ENCODE assay signal across 1 cellular context in genomic region chr17:79036181-79036580, GRCh38.
TF ChIP-seq lines count a peak whose summit lies in the region.

No MANE protein-coding gene starts in this region.

TF ChIP-seq in A549, 52 proteins besides CTCF, POLR2A, EP300 and RAD21 (continued from another document):
- TF ChIP-seq HOXB5 (CRISPR knock-in tag; IDR thresholded peaks at IDR 0.05) (no peak), FOSB (CRISPR knock-in tag; IDR thresholded peaks at IDR 0.05) (no peak), HES2 (IDR thresholded peaks at IDR 0.05) (no peak), PHF8 (IDR thresholded peaks at IDR 0.05; ENCODE audit: borderline replicate concordance, low read depth) (no peak), KDM5A (IDR thresholded peaks at IDR 0.05) (no peak), CEBPB (IDR thresholded peaks at IDR 0.05) (no peak)
TF ChIP-seq in A549: peak in this region for 0.
